8 cellular contexts compared by ENCODE assay signal in the genomic region with DNA sequence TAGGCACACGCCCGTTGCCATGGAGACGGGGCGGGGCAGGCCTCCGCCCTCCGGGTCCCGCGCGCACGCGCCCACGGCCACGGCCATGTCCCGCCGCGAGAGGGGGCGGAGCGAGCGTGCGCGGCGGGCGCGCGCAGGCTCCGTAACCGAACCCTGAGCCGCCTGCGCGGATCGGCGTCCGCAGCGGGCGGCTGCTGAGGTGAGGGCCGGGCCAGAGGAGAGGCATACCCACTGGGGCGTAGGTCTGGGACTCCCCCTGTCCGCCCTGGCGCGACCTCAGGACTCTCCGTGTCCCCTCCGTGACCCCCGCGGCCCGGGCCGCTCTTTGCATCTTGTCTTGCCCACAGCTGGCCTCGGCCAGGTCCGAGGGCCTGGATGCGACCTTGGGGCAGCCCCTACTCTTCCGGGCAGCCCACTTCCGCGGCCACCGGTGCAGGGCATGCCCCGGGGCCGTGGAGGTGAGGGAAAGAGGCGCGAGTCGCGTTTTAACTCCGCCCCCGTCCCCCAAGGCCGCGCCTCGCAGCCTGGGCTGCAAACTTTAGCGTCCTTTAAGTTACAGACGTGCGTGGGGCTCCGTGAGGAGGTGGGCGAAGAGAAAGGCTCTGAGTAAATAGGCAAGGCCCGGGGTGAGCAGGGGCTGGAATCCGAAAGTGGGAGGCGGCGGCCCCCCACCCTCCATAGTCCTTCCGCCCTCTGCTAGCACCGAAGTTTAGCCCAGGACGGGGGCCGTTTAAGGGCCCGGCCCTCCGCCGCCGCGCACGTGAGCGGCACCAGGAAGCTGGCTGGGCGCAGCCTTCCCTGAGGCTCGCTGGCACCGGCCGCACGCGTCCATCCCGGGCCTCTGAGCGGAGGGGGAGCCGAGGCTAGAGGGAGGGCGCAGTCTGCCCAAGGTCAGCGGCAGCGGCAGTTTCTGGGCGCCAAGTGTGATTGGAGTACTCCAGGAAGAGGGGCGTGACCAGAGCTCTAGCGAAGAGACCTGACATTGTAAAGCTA. TPM values are rescaled to one million over a fixed set of nuclear protein-coding genes. Genes with fewer than 3 reads are reported as not detected.
A peak's percentile ranks its signal among the peaks of the same experiment; 100 is the strongest.
DNase-seq lines count a peak whose midpoint lies in the region; ATAC-seq and FAIRE-seq lines count a peak whose summit lies in the region.

A gene with protein sequence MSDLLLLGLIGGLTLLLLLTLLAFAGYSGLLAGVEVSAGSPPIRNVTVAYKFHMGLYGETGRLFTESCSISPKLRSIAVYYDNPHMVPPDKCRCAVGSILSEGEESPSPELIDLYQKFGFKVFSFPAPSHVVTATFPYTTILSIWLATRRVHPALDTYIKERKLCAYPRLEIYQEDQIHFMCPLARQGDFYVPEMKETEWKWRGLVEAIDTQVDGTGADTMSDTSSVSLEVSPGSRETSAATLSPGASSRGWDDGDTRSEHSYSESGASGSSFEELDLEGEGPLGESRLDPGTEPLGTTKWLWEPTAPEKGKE (plus strand): TSS at position 163 of the 993 bp plus-strand sequence. CDS start 3,053 bp downstream, outside the sequence.

- no peaks in the 10 kb centered on the region for H3K9me3 ChIP-seq in endocrine pancreas (ENCODE audit: control insufficient read depth, low read length)

- no peak within 1 kb of the TSS for H2BK15ac ChIP-seq in mesendoderm (replicated peaks; ENCODE audit: low read depth)

- no peaks in the 10 kb centered on the region for H3K36me3 ChIP-seq in endocrine pancreas (ENCODE audit: control insufficient read depth, insufficient read depth, low read length)
- no peaks in the 10 kb centered on the region for H3K36me3 ChIP-seq in mesendoderm (ENCODE audit: control insufficient read depth, insufficient read depth, low read length)

- H3K9ac ChIP-seq in endocrine pancreas (ENCODE audit: control insufficient read depth, insufficient read depth, low read length) (peak within 1 kb of the TSS; percentile 78), mesendoderm (ENCODE audit: low read length) (peak within 1 kb of the TSS; percentile 92)

- H3K18ac ChIP-seq in mesendoderm (ENCODE audit: low read length): peak within 1 kb of the TSS; percentile 34

- ATAC-seq in HG03439 (IDR thresholded peaks at IDR 0.05; ENCODE audit: unreplicated experiment): peak; percentile 81

- peak within 1 kb of the TSS; percentile 29 for H3K23ac ChIP-seq in mesendoderm (ENCODE audit: low read length)

- peak; percentile 33 for FAIRE-seq in GM19239 (lab: Jason Lieb, UNC)

- DNase-seq in CD1c-positive myeloid dendritic cell (ENCODE audit: extremely low spot score): peak; percentile 99
- peak; percentile 92 for DNase-seq in GM19239 (ENCODE audit: insufficient read length, low spot score)
- peak; percentile 86 to 92 for DNase-seq in NOMO-1 (lab: John Stamatoyannopoulos, UW; ENCODE audit: unreplicated experiment in 2 of 2)
- DNase-seq in activated CD8-positive, alpha-beta memory T cell treated with anti-CD3 and anti-CD28 coated beads for 48 hours (ENCODE audit: low read depth in 2 of 3, low spot score in 2 of 3): peak; percentile 60 to 83 (median 73)
- peak; percentile 85 for DNase-seq in mesendoderm
- peak; percentile 80 for DNase-seq in stimulated activated CD8-positive, alpha-beta memory T cell treated with anti-CD3 and anti-CD28 coated beads, Interleukin-15, amount 100 ng/mL, for 1 hour (ENCODE audit: low read depth)

- H3K4me2 ChIP-seq in mesendoderm (ENCODE audit: low read length): peak within 1 kb of the TSS; percentile 94

- H3K79me1 ChIP-seq in mesendoderm (ENCODE audit: low read length): no peaks in the 10 kb centered on the region

- no peaks in the 10 kb centered on the region for H3K79me2 ChIP-seq in mesendoderm (ENCODE audit: control insufficient read depth, insufficient read depth, low read length)

- H3K4me1 ChIP-seq in endocrine pancreas (ENCODE audit: control insufficient read depth, insufficient read depth, low read length) (no peaks in the 10 kb centered on the region), mesendoderm (ENCODE audit: control insufficient read depth, low read depth, low read length) (peaks cover 3% of the 10 kb centered on the region)

- no peak within 1 kb of the TSS for H2BK120ac ChIP-seq in mesendoderm (ENCODE audit: low read depth, low read length)

- peak within 1 kb of the TSS; percentile 68 for H3K27ac ChIP-seq in mesendoderm (ENCODE audit: low read depth, low read length)

- H3K4me3 ChIP-seq in endocrine pancreas (ENCODE audit: control insufficient read depth, insufficient read depth, low read length) (no peak within 1 kb of the TSS), mesendoderm (ENCODE audit: low read length) (peak within 1 kb of the TSS; percentile 74)

- WGBS in mesendoderm (ENCODE audit: extremely low coverage, insufficient coverage, low lambda C conversion rate): no CpG with 5 or more reads among the region's 99 CpGs

- H2AK5ac ChIP-seq in mesendoderm (ENCODE audit: low read length): no peak within 1 kb of the TSS

- peak within 1 kb of the TSS; percentile 93 for H3K56ac ChIP-seq in mesendoderm (ENCODE audit: low read length)

- H3K4ac ChIP-seq in mesendoderm (ENCODE audit: low read depth, low read length): no peak within 1 kb of the TSS

- H4K8ac ChIP-seq in mesendoderm (ENCODE audit: low read depth, low read length): peak within 1 kb of the TSS; percentile 83

- no peaks in the 10 kb centered on the region for H3K27me3 ChIP-seq in endocrine pancreas (ENCODE audit: control insufficient read depth, insufficient read depth, low read length)
- no peaks in the 10 kb centered on the region for H3K27me3 ChIP-seq in mesendoderm (ENCODE audit: insufficient read depth, low read length, poor library complexity)

- H2BK5ac ChIP-seq in mesendoderm (ENCODE audit: low read length): no peak within 1 kb of the TSS

- H4K5ac ChIP-seq in mesendoderm (ENCODE audit: low read length): no peak within 1 kb of the TSS

RNA-seq across cellular contexts. Expression of the gene that starts here (rescaled TPM):
- 7.8 TPM for polyA plus RNA-seq in mesendoderm (2013, experiment 1 of 2)
- polyA plus RNA-seq in mesendoderm (2013, experiment 2 of 2): 6.9 TPM
